ENCODE assay signal across 20 cellular contexts in the genomic region with DNA sequence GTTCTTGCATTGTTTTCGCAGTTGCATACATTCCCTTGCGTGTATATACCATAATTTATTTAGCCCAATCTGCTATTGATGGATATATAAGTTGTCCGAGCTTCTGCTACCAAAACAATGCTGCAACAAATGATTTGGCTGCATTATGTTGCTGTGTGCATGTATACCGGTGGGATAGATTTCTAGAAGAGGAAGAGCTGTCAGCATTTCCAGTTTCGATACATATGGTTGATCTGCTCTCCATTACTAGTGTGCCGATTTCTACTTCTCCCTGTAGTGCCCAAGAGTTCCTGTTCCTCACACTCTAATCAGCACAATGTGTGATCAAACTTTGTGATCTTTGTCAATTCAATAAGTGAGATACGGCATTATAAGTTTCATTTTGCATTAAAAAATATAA.
"Had no signal": no experiment of that assay in that cellular context is flagged by ENCODE, and none has a peak within 500 bp of the region (broad histone marks: within the 10 kb centered on the region; RNA-seq: fewer than 3 reads in every experiment).

No MANE protein-coding gene starts in this region.

- H3K36me3 Mint-ChIP-seq: memory B cell; natural killer cell treated with Interleukin-12 subunit alpha and Interleukin-12 subunit beta and Interleukin-15 and Interleukin-18, amount 100 ng/mL, for 72 hours; stimulated activated effector memory CD8-positive, alpha-beta T cell treated with anti-CD3 and anti-CD28 coated beads, Interleukin-12 subunit alpha, Interleukin-12 subunit beta, amount 100 ng/mL, for 72 hours had no signal

- DNase-seq: dermis blood vessel endothelial cell; foreskin keratinocyte; kidney; left cardiac atrium; left ventricle myocardium inferior; lower lobe of right lung; midbrain; occipital lobe; psoas muscle; retina; right lobe of liver; stimulated activated CD4-positive, alpha-beta T cell treated with anti-CD3 and anti-CD28 coated beads, Interleukin-4, amount 100 ng/mL, for 1 hour; stimulated activated CD8-positive, alpha-beta memory T cell treated with anti-CD3 and anti-CD28 coated beads, Interleukin-4, amount 100 ng/mL, for 48 hours; stimulated activated naive CD8-positive, alpha-beta T cell treated with anti-CD3 and anti-CD28 coated beads, Interleukin-15, Interleukin-2, amounts not matched to agents 100 U/mL and 50 U/mL, for 24 hours; tibial artery; upper lobe of left lung; uterus had no signal

- H3K9me3 Mint-ChIP-seq: memory B cell; stimulated activated effector memory CD8-positive, alpha-beta T cell treated with anti-CD3 and anti-CD28 coated beads, Interleukin-12 subunit alpha, Interleukin-12 subunit beta, amount 100 ng/mL, for 72 hours had no signal

- H3K4me1 Mint-ChIP-seq: memory B cell; stimulated activated effector memory CD8-positive, alpha-beta T cell treated with anti-CD3 and anti-CD28 coated beads, Interleukin-12 subunit alpha, Interleukin-12 subunit beta, amount 100 ng/mL, for 72 hours had no signal

- ATAC-seq: foreskin keratinocyte; left cardiac atrium; lower lobe of right lung; natural killer cell treated with Interleukin-12 subunit alpha and Interleukin-12 subunit beta and Interleukin-15 and Interleukin-18, amount 100 ng/mL, for 72 hours; psoas muscle; right lobe of liver; stimulated activated effector memory CD8-positive, alpha-beta T cell treated with anti-CD3 and anti-CD28 coated beads, Interleukin-12 subunit alpha, Interleukin-12 subunit beta, amount 100 ng/mL, for 72 hours; stimulated activated naive CD8-positive, alpha-beta T cell treated with anti-CD3 and anti-CD28 coated beads, Interleukin-15, Interleukin-2, amounts not matched to agents 100 U/mL and 50 U/mL, for 24 hours had no signal

- H3K4me3 Mint-ChIP-seq: memory B cell; natural killer cell treated with Interleukin-12 subunit alpha and Interleukin-12 subunit beta and Interleukin-15 and Interleukin-18, amount 100 ng/mL, for 72 hours; stimulated activated effector memory CD8-positive, alpha-beta T cell treated with anti-CD3 and anti-CD28 coated beads, Interleukin-12 subunit alpha, Interleukin-12 subunit beta, amount 100 ng/mL, for 72 hours had no signal

- H3K27ac Mint-ChIP-seq: memory B cell; natural killer cell treated with Interleukin-12 subunit alpha and Interleukin-12 subunit beta and Interleukin-15 and Interleukin-18, amount 100 ng/mL, for 72 hours; stimulated activated effector memory CD8-positive, alpha-beta T cell treated with anti-CD3 and anti-CD28 coated beads, Interleukin-12 subunit alpha, Interleukin-12 subunit beta, amount 100 ng/mL, for 72 hours had no signal
